ENCODE assay signal across 2 cellular contexts in genomic region chrX:7720519-7720918, GRCh38.
TF ChIP-seq lines count a peak whose summit lies in the region.

No MANE protein-coding gene starts in this region.

TF ChIP-seq in H1, 55 proteins besides CTCF, POLR2A, EP300 and RAD21 (continued from another document):
- no peak for TF ChIP-seq CTBP2 (IDR thresholded peaks at IDR 0.05; ENCODE audit: borderline replicate concordance, insufficient read depth, insufficient read length, low read length)
- TF ChIP-seq EGR1 (IDR thresholded peaks at IDR 0.05; ENCODE audit: borderline replicate concordance, low read depth, low read length): no peak

TF ChIP-seq in liver, 16 proteins besides CTCF, POLR2A, EP300 and RAD21 (continued from another document):
- TF ChIP-seq REST (IDR thresholded peaks at IDR 0.05) (no peak), ZBTB33 (IDR thresholded peaks at IDR 0.05) (no peak), GABPA (IDR thresholded peaks at IDR 0.05 in 1 of 2, conservative IDR thresholded peaks at IDR 0.05 in 1 of 2) (no peak), SP1 (IDR thresholded peaks at IDR 0.05) (no peak), JUND (IDR thresholded peaks at IDR 0.05) (no peak), ATF3 (IDR thresholded peaks at IDR 0.05) (no peak), HNF4G (IDR thresholded peaks at IDR 0.05) (no peak), FOXA1 (IDR thresholded peaks at IDR 0.05) (no peak), MAX (IDR thresholded peaks at IDR 0.05) (no peak), RXRA (IDR thresholded peaks at IDR 0.05) (no peak), NR2F2 (IDR thresholded peaks at IDR 0.05) (no peak)
